Comparison of ENCODE assay signal across 8 cellular contexts in genomic region chr10:91043173-91043910, GRCh38.
A peak's percentile ranks its signal among the peaks of the same experiment; 100 is the strongest.
DNase-seq lines count a peak whose midpoint lies in the region; ATAC-seq and TF ChIP-seq lines count a peak whose summit lies in the region.

No MANE protein-coding gene starts in this region.

- no peak overlapping the region for H3K56ac ChIP-seq in IMR-90 (ENCODE audit: extremely low read depth, insufficient read depth, low read length)

- H2BK120ac ChIP-seq in IMR-90 (ENCODE audit: low read depth, low read length) = no peak overlapping the region

- CTCF ChIA-PET in IMR-90 (lab: Yijun Ruan, JAX) = interaction anchor here (0.8 to 1.0 kb wide), 4 partner anchors 8 to 207 kb away, joined by 3 to 5 read pairs (median 4); no protein-coding TSS in a partner anchor

- no peak overlapping the region for H4K5ac ChIP-seq in IMR-90 (ENCODE audit: low read depth, low read length)

- WGBS in IMR-90 (ENCODE audit: extremely low coverage in 2 of 2, insufficient read length in 1 of 2), 2 experiments = 67% methylated on average over 3 of the region's 8 CpGs; no CpG with 5 or more reads in 1 of the 2 experiments

- no peak overlapping the region for H3K18ac ChIP-seq in IMR-90 (ENCODE audit: low read depth, low read length)

- POLR2A ChIA-PET in IMR-90 (lab: Charles Lee; ENCODE audit: unreplicated experiment) = no interaction called here

- H3K27me3 ChIP-seq in IMR-90 (ENCODE audit: control insufficient read depth, insufficient read depth, low read length) = peaks cover 15% of the 10 kb centered on the region

- no peak overlapping the region for H2BK5ac ChIP-seq in IMR-90 (ENCODE audit: low read depth, low read length, poor library complexity, severe bottlenecking)

- H3K14ac ChIP-seq in IMR-90 (replicated peaks; ENCODE audit: low read depth, low read length) = no peak overlapping the region

- ATAC-seq in IMR-90 (ENCODE audit: low read depth) (peak; percentile 76), GM21825 (IDR thresholded peaks at IDR 0.05; ENCODE audit: unreplicated experiment) (no peak), GM18861 (IDR thresholded peaks at IDR 0.05; ENCODE audit: unreplicated experiment) (no peak)
- no peak for ATAC-seq in stimulated activated naive CD8-positive, alpha-beta T cell treated with anti-CD3 and anti-CD28 coated beads, Interleukin-15, Interleukin-2, amounts not matched to agents 100 U/mL and 50 U/mL, for 24 hours

- peaks cover 2% of the 10 kb centered on the region; the same call in 1 of the 2 replicates for H3K9me3 ChIP-seq in IMR-90 (ENCODE audit: control insufficient read depth, insufficient read depth, low read length)

- in situ Hi-C loops in IMR-90 (cut with MboI; ENCODE audit: low sequenced_read_pairs) = no loop called here
- in situ Hi-C loops in astrocyte of the spinal cord (cut with HindIII; ENCODE audit: low sequenced_read_pairs) = no loop called here

- no peaks in the 10 kb centered on the region for H3K36me3 ChIP-seq in IMR-90 (ENCODE audit: control insufficient read depth, insufficient read depth, low read length)

- peak; percentile 35 for DNase-seq in COLO829 (ENCODE audit: low spot score)
- peak; percentile 16 for DNase-seq in IMR-90
- peak; percentile 42 for DNase-seq in astrocyte of the spinal cord (ENCODE audit: low read depth, low spot score)
- peak; percentile 53 for DNase-seq in left kidney (ENCODE audit: low read depth, low spot score)
- no peak for DNase-seq in stimulated activated naive CD4-positive, alpha-beta T cell treated with Interleukin-2 at 50 U/mL for 16 hours (lab: John Stamatoyannopoulos, UW)
- no peak for DNase-seq in stimulated activated naive CD8-positive, alpha-beta T cell treated with anti-CD3 and anti-CD28 coated beads, Interleukin-15, Interleukin-2, amounts not matched to agents 100 U/mL and 50 U/mL, for 24 hours

- no peak overlapping the region for H4K91ac ChIP-seq in IMR-90 (ENCODE audit: insufficient read depth, low read depth, low read length)

- TF ChIP-seq POLR2A in IMR-90 (IDR thresholded peaks at IDR 0.05; ENCODE audit: low read depth, low read length) = no peak

- dilution Hi-C loops in IMR-90 (cut with HindIII; ENCODE audit: low sequenced_read_pairs, unreplicated experiment) = no loop called here

- no peak overlapping the region for H3K9ac ChIP-seq in IMR-90 (ENCODE audit: low read depth, low read length)

- H3K4me3 ChIP-seq in IMR-90 (ENCODE audit: insufficient read depth, low read depth, low read length) (no peak overlapping the region), astrocyte of the spinal cord (ENCODE audit: low read depth, low read length) (no peak overlapping the region)

- H3K79me1 ChIP-seq in IMR-90 (ENCODE audit: low read depth in 1 of 2, low read length in 2 of 2) = no peaks in the 10 kb centered on the region

- no TSS peak for BruUV-seq in IMR-90 (replicated peaks; lab: Mats Ljungman, UMichigan)

- H3K9me1 ChIP-seq in IMR-90 (ENCODE audit: insufficient read depth, low read length) = no peaks in the 10 kb centered on the region; the same call in 1 of the 2 replicates

- H2BK15ac ChIP-seq in IMR-90 (ENCODE audit: low read depth, low read length) = no peak overlapping the region

- no peak overlapping the region for H3K4me2 ChIP-seq in IMR-90 (ENCODE audit: low read depth, low read length)

- H2AK5ac ChIP-seq in IMR-90 (ENCODE audit: low read depth, low read length) = no peak overlapping the region

- no peak overlapping the region for H2BK20ac ChIP-seq in IMR-90 (ENCODE audit: low read depth, low read length)

- no peak overlapping the region for H3K4ac ChIP-seq in IMR-90 (ENCODE audit: low read depth, low read length)

- no peak overlapping the region for H3K23ac ChIP-seq in IMR-90 (ENCODE audit: low read depth, low read length)

- intact Hi-C loops in IMR-90 (cut with micrococcal nuclease) = loop anchor here (1.0 to 5.0 kb wide), 2 partner anchors 131 to 208 kb away; no protein-coding TSS in a partner anchor

- no peaks in the 10 kb centered on the region for H4K20me1 ChIP-seq in IMR-90 (ENCODE audit: insufficient read depth, low read length)

- H2AFZ ChIP-seq in IMR-90 (replicated peaks; ENCODE audit: low read length, poor library complexity) = no peak overlapping the region

- TF ChIP-seq CTCF in IMR-90 (conservative IDR thresholded peaks at IDR 0.05; ENCODE audit: low read depth, low read length) (peak; percentile 48), astrocyte of the spinal cord (IDR thresholded peaks at IDR 0.05; ENCODE audit: low read depth, low read length) (peak; percentile 55)

- no peak overlapping the region for H2AK9ac ChIP-seq in IMR-90 (replicated peaks; ENCODE audit: low read depth, low read length, poor library complexity)

- no peaks in the 10 kb centered on the region for H3K4me1 ChIP-seq in IMR-90 (ENCODE audit: control insufficient read depth, insufficient read depth, low read length)

- TF ChIP-seq RAD21 in IMR-90 (IDR thresholded peaks at IDR 0.05; ENCODE audit: low read length) = peak; percentile 51; the same call in 1 of the 2 replicates

- H4K8ac ChIP-seq in IMR-90 (ENCODE audit: low read depth in 2 of 2, low read length in 2 of 2) = no peak overlapping the region

- no peak overlapping the region for H3K27ac ChIP-seq in IMR-90 (ENCODE audit: insufficient read depth, low read length)

TF ChIP-seq in IMR-90, 13 proteins besides CTCF, POLR2A, EP300 and RAD21:
- TF ChIP-seq ELK1 (IDR thresholded peaks at IDR 0.05; ENCODE audit: borderline replicate concordance, low read depth, low read length) (no peak), SMC3 (IDR thresholded peaks at IDR 0.05; ENCODE audit: low read depth, low read length) (peak; percentile 40)

Comparison
In these comparisons a context has a peak if more than half of its experiments do, and no peak if none do; other contexts are left out.
1. DNase-seq: peak in COLO829 (single experiment), IMR-90 (single experiment), astrocyte of the spinal cord (single experiment) and left kidney (single experiment); none in stimulated activated naive CD4-positive, alpha-beta T cell treated with Interleukin-2 at 50 U/mL for 16 hours (single experiment) and stimulated activated naive CD8-positive, alpha-beta T cell treated with anti-CD3 and anti-CD28 coated beads, Interleukin-15, Interleukin-2, amounts not matched to agents 100 U/mL and 50 U/mL, for 24 hours (single experiment).